In the genomic region with DNA sequence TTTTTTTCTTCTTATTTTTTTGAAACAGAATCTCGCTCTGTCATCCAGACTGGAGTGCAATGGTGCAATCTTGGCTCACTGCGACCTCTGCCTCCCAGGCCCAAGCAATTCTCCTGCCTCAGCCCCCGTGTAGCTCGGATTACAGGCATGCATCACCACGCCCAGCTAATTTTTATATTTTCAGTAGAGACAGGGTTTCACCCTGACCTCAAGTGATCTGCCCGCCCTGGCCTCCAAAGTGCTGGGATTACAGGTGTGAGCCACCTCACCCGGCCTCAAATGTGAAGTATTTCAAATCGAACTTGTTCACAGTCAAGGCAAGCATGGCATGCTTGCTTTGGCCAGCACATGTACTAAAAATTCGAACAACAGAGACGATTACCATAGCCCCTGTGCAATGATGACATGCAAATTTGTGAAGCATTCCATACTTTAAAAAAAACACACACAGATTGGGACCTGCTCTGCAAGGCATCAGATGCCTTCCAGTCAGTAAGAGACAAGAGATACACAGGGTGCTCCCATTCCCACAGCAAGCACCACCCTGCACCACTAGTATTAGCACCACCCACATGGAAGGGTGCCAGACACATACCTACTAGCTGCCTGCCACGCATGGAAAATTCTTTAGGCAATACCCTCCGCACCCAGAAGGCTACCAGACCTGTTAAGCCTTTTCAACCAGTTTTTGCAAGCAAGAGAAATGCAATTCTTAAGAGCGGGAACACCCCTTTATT, we compare ENCODE assay signal across 8 cellular contexts. TPM values are rescaled to one million over a fixed set of nuclear protein-coding genes. Genes with fewer than 3 reads are reported as not detected.
A peak's percentile ranks its signal among the peaks of the same experiment; 100 is the strongest.
DNase-seq lines count a peak whose midpoint lies in the region; ATAC-seq and TF ChIP-seq lines count a peak whose summit lies in the region.

No MANE protein-coding gene starts in this region.

- no peak for DNase-seq in activated T-cell treated with anti-CD3 and anti-CD28 coated beads, Interleukin-2, amount 50 U/mL, for 4 hours
- no peak for DNase-seq in activated T-cell treated with anti-CD3 and anti-CD28 coated beads for 4 hours
- DNase-seq in fibroblast of lung (ENCODE audit: low read depth in 2 of 2) = peak; percentile 77 to 82
- no peak for DNase-seq in MV-4-11 (lab: John Stamatoyannopoulos, UW)

- no peak overlapping the region for H3K9ac ChIP-seq in fibroblast of lung (ENCODE audit: insufficient read depth, low read length)
- no peak overlapping the region for H3K9ac ChIP-seq in parathyroid adenoma

- no peaks in the 10 kb centered on the region for H3K9me3 ChIP-seq in fibroblast of lung (ENCODE audit: control insufficient read depth, insufficient read depth, low read depth, low read length)
- no peaks in the 10 kb centered on the region for H3K9me3 ChIP-seq in parathyroid adenoma (ENCODE audit: control insufficient read depth, low read length)

- no peaks in the 10 kb centered on the region for H3K9me3 Mint-ChIP-seq in activated T-cell treated with anti-CD3 and anti-CD28 coated beads, Interleukin-2, amount 50 U/mL, for 4 hours

- ATAC-seq in activated T-cell treated with anti-CD3 and anti-CD28 coated beads, Interleukin-2, amount 50 U/mL, for 4 hours = no peak
- ATAC-seq in SK-N-SH treated with all-trans-retinoic acid at 6 μM for 48 hours (peak; percentile 79), HG02588 (IDR thresholded peaks at IDR 0.05; ENCODE audit: unreplicated experiment) (no peak), GM18511 (IDR thresholded peaks at IDR 0.05; ENCODE audit: unreplicated experiment) (no peak)

- H3K4me3 ChIP-seq in fibroblast of lung (replicated peaks in 1 of 4; ENCODE audit: control extremely low read depth in 1 of 4, insufficient read depth in 1 of 4, low read depth in 3 of 4, low read length in 4 of 4) = peak overlapping the region in 1 of 4 experiments; percentile 10
- no peak overlapping the region for H3K4me3 ChIP-seq in parathyroid adenoma (ENCODE audit: low read depth, low read length)

- H3K36me3 ChIP-seq in fibroblast of lung (ENCODE audit: control insufficient read depth, insufficient read depth, low read length) = no peaks in the 10 kb centered on the region
- H3K36me3 ChIP-seq in parathyroid adenoma (ENCODE audit: control insufficient read depth, insufficient read depth, low read length) = no peaks in the 10 kb centered on the region

- H3K79me2 ChIP-seq in fibroblast of lung (ENCODE audit: control insufficient read depth, insufficient read depth, low read length) (peaks cover 95% of the 10 kb centered on the region), parathyroid adenoma (peaks cover 64% of the 10 kb centered on the region)

- H3K27me3 ChIP-seq in fibroblast of lung (ENCODE audit: control insufficient read depth, insufficient read depth, low read length) = no peaks in the 10 kb centered on the region
- no peaks in the 10 kb centered on the region for H3K27me3 ChIP-seq in parathyroid adenoma (ENCODE audit: control insufficient read depth, insufficient read depth, low read length)

- H3K27ac ChIP-seq in fibroblast of lung (ENCODE audit: insufficient read depth, low read length) = peak overlapping the region; percentile 87
- H3K27ac ChIP-seq in parathyroid adenoma = peak overlapping the region; percentile 71

- peak overlapping the region; percentile 53 for H3K4me3 Mint-ChIP-seq in activated T-cell treated with anti-CD3 and anti-CD28 coated beads, Interleukin-2, amount 50 U/mL, for 4 hours

- H3K4me1 ChIP-seq in fibroblast of lung (ENCODE audit: control insufficient read depth, extremely low read depth, insufficient read depth, low read length) (peaks cover 33% of the 10 kb centered on the region), parathyroid adenoma (peaks cover 38% of the 10 kb centered on the region)

- H4K20me1 ChIP-seq in fibroblast of lung (ENCODE audit: control insufficient read depth, extremely low read depth, insufficient read depth, low read length) = peaks cover 11% of the 10 kb centered on the region

- H3K36me3 Mint-ChIP-seq in activated T-cell treated with anti-CD3 and anti-CD28 coated beads, Interleukin-2, amount 50 U/mL, for 4 hours (ENCODE audit: insufficient read depth) = peaks cover 8% of the 10 kb centered on the region

- H3K27me3 Mint-ChIP-seq in activated T-cell treated with anti-CD3 and anti-CD28 coated beads, Interleukin-2, amount 50 U/mL, for 4 hours (ENCODE audit: low read depth) = no peaks in the 10 kb centered on the region

- no peak overlapping the region for H2AFZ ChIP-seq in fibroblast of lung (ENCODE audit: low read length)
- no peak overlapping the region for H2AFZ ChIP-seq in parathyroid adenoma

- peaks cover 93% of the 10 kb centered on the region for H3K4me1 Mint-ChIP-seq in activated T-cell treated with anti-CD3 and anti-CD28 coated beads, Interleukin-2, amount 50 U/mL, for 4 hours (ENCODE audit: low read depth)

- H3K4me2 ChIP-seq in fibroblast of lung (ENCODE audit: extremely low read depth, insufficient read depth, low read length) (peak overlapping the region; percentile 67), parathyroid adenoma (ENCODE audit: low read length) (peak overlapping the region; percentile 26)

- peak in 1 of 2 donors; percentile 8 for TF ChIP-seq CTCF in fibroblast of lung (conservative IDR thresholded peaks at IDR 0.05 in 1 of 2, IDR thresholded peaks at IDR 0.05 in 1 of 2; ENCODE audit: low read depth in 1 of 2, low read length in 2 of 2)
- peak; percentile 10 for TF ChIP-seq CTCF in parathyroid adenoma (IDR thresholded peaks at IDR 0.05)

TF ChIP-seq in SK-N-SH treated with all-trans-retinoic acid at 6 μM for 48 hours, 23 proteins besides CTCF, POLR2A, EP300 and RAD21:
- TF ChIP-seq SNAI2 (CRISPR knock-in tag; IDR thresholded peaks at IDR 0.05) (no peak), GLIS3 (CRISPR knock-in tag; IDR thresholded peaks at IDR 0.05) (no peak), ZNF8 (CRISPR knock-in tag; IDR thresholded peaks at IDR 0.05) (no peak), OSR1 (CRISPR knock-in tag; IDR thresholded peaks at IDR 0.05) (no peak), ISL1 (CRISPR knock-in tag; IDR thresholded peaks at IDR 0.05) (no peak), PATZ1 (CRISPR knock-in tag; IDR thresholded peaks at IDR 0.05; ENCODE audit: borderline replicate concordance) (no peak)
- TF ChIP-seq, protein P1, sequence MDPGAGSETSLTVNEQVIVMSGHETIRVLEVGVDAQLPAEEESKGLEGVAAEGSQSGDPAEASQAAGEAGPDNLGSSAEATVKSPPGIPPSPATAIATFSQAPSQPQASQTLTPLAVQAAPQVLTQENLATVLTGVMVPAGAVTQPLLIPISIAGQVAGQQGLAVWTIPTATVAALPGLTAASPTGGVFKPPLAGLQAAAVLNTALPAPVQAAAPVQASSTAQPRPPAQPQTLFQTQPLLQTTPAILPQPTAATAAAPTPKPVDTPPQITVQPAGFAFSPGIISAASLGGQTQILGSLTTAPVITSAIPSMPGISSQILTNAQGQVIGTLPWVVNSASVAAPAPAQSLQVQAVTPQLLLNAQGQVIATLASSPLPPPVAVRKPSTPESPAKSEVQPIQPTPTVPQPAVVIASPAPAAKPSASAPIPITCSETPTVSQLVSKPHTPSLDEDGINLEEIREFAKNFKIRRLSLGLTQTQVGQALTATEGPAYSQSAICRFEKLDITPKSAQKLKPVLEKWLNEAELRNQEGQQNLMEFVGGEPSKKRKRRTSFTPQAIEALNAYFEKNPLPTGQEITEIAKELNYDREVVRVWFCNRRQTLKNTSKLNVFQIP (CRISPR knock-in tag; IDR thresholded peaks at IDR 0.05; ENCODE audit: borderline replicate concordance, low read depth) = no peak

RNA-seq across cellular contexts. Expression of gene ANKRD11, which starts 47.2 kb away (rescaled TPM):
- 100 to 1,000 TPM; 153 to 181 (median 162) TPM for total RNA-seq in activated T-cell treated with anti-CD3 and anti-CD28 coated beads, Interleukin-2, amount 50 U/mL, for 4 hours
- total RNA-seq in fibroblast of lung = 39.8 and 71.2 TPM in 2 replicates
- polyA plus RNA-seq in fibroblast of lung = 41.5 and 48.8 TPM in 2 replicates
- 75.2 and 76.7 TPM in 2 replicates for polyA plus RNA-seq in fibroblast of lung (2012)
- polyA minus RNA-seq in fibroblast of lung (ENCODE audit: low replicate concordance) = 102 and 109 TPM in 2 replicates

Comparison
In these comparisons a context has a peak if more than half of its experiments do, and no peak if none do; other contexts are left out.
1. DNase-seq: peak in fibroblast of lung (2 of 2); none in activated T-cell treated with anti-CD3 and anti-CD28 coated beads, Interleukin-2, amount 50 U/mL, for 4 hours (single experiment), activated T-cell treated with anti-CD3 and anti-CD28 coated beads for 4 hours (single experiment) and MV-4-11 (single experiment).